13 cellular contexts compared by ENCODE assay signal in genomic region chr5:149227168-149227826, GRCh38. TPM values are rescaled to one million over a fixed set of nuclear protein-coding genes. Genes with fewer than 3 reads are reported as not detected.
DNase-seq lines count a peak whose midpoint lies in the region; ATAC-seq, FAIRE-seq and TF ChIP-seq lines count a peak whose summit lies in the region.
"Had no signal": no experiment of that assay in that cellular context is flagged by ENCODE, and none has a peak within 500 bp of the region (broad histone marks: within the 10 kb centered on the region; RNA-seq: fewer than 3 reads in every experiment).

No MANE protein-coding gene starts in this region.

- H2AFZ ChIP-seq in keratinocyte (ENCODE audit: control insufficient read depth, low read length), result no peak overlapping the region

- dilution Hi-C loops in keratinocyte (cut with MboI; ENCODE audit: extremely low pct_ligation_motif_present, low sequenced_read_pairs), result no loop called here

- H3K9me3 ChIP-seq in adipocyte (ENCODE audit: control insufficient read depth, low read length) (no peaks in the 10 kb centered on the region), keratinocyte (ENCODE audit: control insufficient read depth, low read depth, low read length) (no peaks in the 10 kb centered on the region), Peyer's patch (no peaks in the 10 kb centered on the region)

- no peaks in the 10 kb centered on the region for H3K79me2 ChIP-seq in keratinocyte (ENCODE audit: control insufficient read depth, insufficient read depth, low read length)

- no peak for FAIRE-seq in H54 (lab: Jason Lieb, UNC)
- FAIRE-seq in keratinocyte (lab: Jason Lieb, UNC), result peak; percentile 60
- FAIRE-seq: GM19239 had no signal

- peaks cover 23% of the 10 kb centered on the region for H3K4me1 ChIP-seq in adipocyte (ENCODE audit: control insufficient read depth, insufficient read depth, low read length)
- peaks cover 19% of the 10 kb centered on the region for H3K4me1 ChIP-seq in keratinocyte (ENCODE audit: control insufficient read depth, extremely low read depth, insufficient read depth, low read length)
- H3K4me1 ChIP-seq in Peyer's patch, result peaks cover 0 to 4% (median 0%) of the 10 kb centered on the region in 4 donors

- TF ChIP-seq POLR2A in H54 (IDR thresholded peaks at IDR 0.05; ENCODE audit: low read depth, low read length) (no peak), Peyer's patch (IDR thresholded peaks at IDR 0.05) (no peak)

- peak overlapping the region; percentile 34 for H3K4me2 ChIP-seq in keratinocyte (ENCODE audit: control insufficient read depth, extremely low read depth, insufficient read depth, low read depth, low read length)

- H3K36me3 ChIP-seq in adipocyte (ENCODE audit: control insufficient read depth, insufficient read depth, low read length, severe bottlenecking) (peaks cover 45% of the 10 kb centered on the region), keratinocyte (ENCODE audit: control insufficient read depth in 2 of 2, extremely low read depth in 1 of 2, insufficient read depth in 2 of 2, low read length in 2 of 2) (no peaks in the 10 kb centered on the region), Peyer's patch (no peaks in the 10 kb centered on the region)

- DNase-seq in ACHN, result peak; percentile 12
- DNase-seq in H54 (ENCODE audit: insufficient read length, low spot score), result peak; percentile 49
- peak; percentile 21 for DNase-seq in adipocyte (ENCODE audit: low read depth)
- DNase-seq in keratinocyte (ENCODE audit: low read depth, low spot score), result peak; percentile 62
- DNase-seq in Peyer's patch, result no peak
- DNase-seq in NCI-H1417 treated with DMSO at 0.1 percent for 48 hours (lab: John Stamatoyannopoulos, UW), result no peak
- DNase-seq: aorta; CD4-positive, alpha-beta T cell; NCI-H1092 treated with DMSO at 0.1 percent for 48 hours; stimulated activated CD4-positive, alpha-beta T cell treated with anti-CD3 and anti-CD28 coated beads, Interleukin-4, amount 100 ng/mL, for 4 hours had no signal

- H4K20me1 ChIP-seq in keratinocyte (ENCODE audit: control insufficient read depth, extremely low read depth, insufficient read depth, low read length), result no peaks in the 10 kb centered on the region

- TF ChIP-seq CTCF in keratinocyte (optimal IDR thresholded peaks at IDR 0.05 in 1 of 3, IDR thresholded peaks at IDR 0.05 in 1 of 3, conservative IDR thresholded peaks at IDR 0.05 in 1 of 3; ENCODE audit: extremely low read depth in 1 of 3, insufficient read depth in 2 of 3, low read length in 3 of 3), result no peak
- no peak for TF ChIP-seq CTCF in Peyer's patch (IDR thresholded peaks at IDR 0.05)

- H3K9ac ChIP-seq in adipocyte (ENCODE audit: low read length) (no peak overlapping the region), keratinocyte (ENCODE audit: control insufficient read depth, extremely low read depth, insufficient read depth, low read length) (no peak overlapping the region)

- H3K27me3 ChIP-seq in adipocyte (replicated peaks; ENCODE audit: control insufficient read depth, insufficient read depth, low read length) (no peaks in the 10 kb centered on the region), keratinocyte (ENCODE audit: control insufficient read depth, extremely low read depth, insufficient read depth, low read length) (no peaks in the 10 kb centered on the region), Peyer's patch (no peaks in the 10 kb centered on the region)

- H3K27ac ChIP-seq in keratinocyte (ENCODE audit: control insufficient read depth, insufficient read depth, low read length), result no peak overlapping the region
- H3K27ac ChIP-seq in Peyer's patch, result no peak overlapping the region

- no peaks in the 10 kb centered on the region for H3K9me1 ChIP-seq in keratinocyte (ENCODE audit: control insufficient read depth, extremely low read depth, insufficient read depth, low read length)

- ATAC-seq in HG03571 (IDR thresholded peaks at IDR 0.05; ENCODE audit: unreplicated experiment) (no peak), GM21619 (IDR thresholded peaks at IDR 0.05; ENCODE audit: unreplicated experiment) (no peak)

- in situ Hi-C loops in ACHN (cut with HindIII; ENCODE audit: low pct_ligation_motif_present, low pct_unique_long_range_greater_than_20kb, low sequenced_read_pairs), result no loop called here

- H3K4me3 ChIP-seq in adipocyte (ENCODE audit: low read length), result no peak overlapping the region
- H3K4me3 ChIP-seq in keratinocyte (ENCODE audit: control insufficient read depth in 2 of 3, extremely low read depth in 1 of 3, insufficient read depth in 2 of 3, low read depth in 1 of 3, low read length in 3 of 3), result no peak overlapping the region
- no peak overlapping the region for H3K4me3 ChIP-seq in Peyer's patch

RNA-seq across cellular contexts. Expression of gene AFAP1L1, which starts 44.4 kb away (rescaled TPM):
- polyA plus RNA-seq in keratinocyte, result 3.6 to 5.0 TPM (median 4.6 TPM) in 3 replicates
- polyA plus RNA-seq in keratinocyte (2011; ENCODE audit: low read depth), result 8.0 TPM
- 5.5 and 5.6 TPM in 2 replicates for polyA plus RNA-seq in keratinocyte (2011; cell fraction: cytosol; rRNA removed)
- 4.9 and 5.9 TPM in 2 replicates for polyA plus RNA-seq in keratinocyte (2011; cell fraction: nucleus; rRNA removed)
- polyA plus RNA-seq in keratinocyte (2012; ENCODE audit: low replicate concordance), result 5.2 and 8.2 TPM in 2 replicates
- polyA minus RNA-seq in keratinocyte, result 5.1 to 9.3 TPM (median 8.1 TPM) in 3 replicates
- 4.0 TPM for polyA minus RNA-seq in keratinocyte (2011; cell fraction: cytosol; rRNA and poly(A)+ RNA removed)
- 2.5 and 3.6 TPM in 2 replicates for polyA minus RNA-seq in keratinocyte (2011; cell fraction: nucleus; rRNA and poly(A)+ RNA removed)
- 10 to 100 TPM in 1 of 4 donors, 1 to 10 TPM in 3; 3.3 to 14.9 (median 4.9) TPM for total RNA-seq in Peyer's patch

Comparison
In these comparisons a context has a peak if more than half of its experiments do, and no peak if none do; other contexts are left out.
1. DNase-seq: peak in ACHN (single experiment), H54 (single experiment), adipocyte (single experiment) and keratinocyte (single experiment); none in Peyer's patch (0 of 3) and NCI-H1417 treated with DMSO at 0.1 percent for 48 hours (single experiment).